Comparison of ENCODE assay signal across 8 cellular contexts in the genomic region with DNA sequence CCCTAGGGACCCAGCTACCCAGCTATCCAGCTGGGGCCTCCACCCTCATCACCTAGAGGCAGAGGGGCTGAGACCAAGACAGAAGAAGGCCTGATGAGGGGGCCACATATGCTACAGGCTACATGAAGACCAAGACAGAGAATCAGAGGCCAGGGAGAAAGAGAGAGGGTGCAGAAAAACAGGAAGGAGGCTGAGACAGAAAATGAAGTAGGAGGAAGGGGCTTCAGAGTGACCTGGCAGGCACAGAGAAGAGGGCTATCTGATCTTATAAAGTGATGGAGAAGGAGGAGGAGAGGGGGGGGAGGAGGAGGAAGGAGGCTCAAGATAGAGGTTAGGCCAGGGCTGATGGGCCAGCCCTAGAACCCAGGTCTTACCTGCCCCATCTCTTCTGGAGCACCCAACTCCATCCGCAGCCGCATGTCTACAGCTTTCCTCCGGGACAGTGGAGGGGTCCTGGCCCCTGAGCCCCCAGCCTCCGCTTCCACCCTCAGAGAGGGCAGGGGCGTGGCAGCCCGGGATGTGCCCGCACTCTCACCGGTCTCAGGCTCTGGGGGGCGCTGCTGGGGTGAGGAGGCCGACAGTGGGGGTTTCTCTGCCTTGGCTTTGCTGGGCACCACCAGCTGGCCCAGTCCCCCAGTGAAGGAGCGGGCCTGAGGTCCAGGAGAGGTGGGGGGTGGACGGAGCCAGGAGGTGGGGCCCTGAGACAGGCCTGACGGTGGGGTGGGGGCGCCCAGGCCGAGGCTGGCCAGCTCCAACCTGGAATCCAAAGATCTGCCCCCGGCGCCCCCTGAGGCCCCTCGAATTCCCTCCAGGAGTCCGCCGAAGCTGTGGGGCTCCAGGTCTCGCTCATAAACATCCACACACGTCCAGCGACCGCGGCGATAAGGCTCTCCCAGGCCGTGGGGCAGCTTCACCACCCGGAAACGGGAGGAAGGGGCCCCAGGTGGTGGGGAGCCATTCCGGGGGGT. TPM values are rescaled to one million over a fixed set of nuclear protein-coding genes. Genes with fewer than 3 reads are reported as not detected.
DNase-seq lines count a peak whose midpoint lies in the region; ATAC-seq and TF ChIP-seq lines count a peak whose summit lies in the region.

No MANE protein-coding gene starts in this region.

- H3K4me3 ChIP-seq in heart right ventricle, result peak overlapping the region; percentile 44 to 100 (median 98)

- no peak for TF ChIP-seq POLR2A in GM18505 (IDR thresholded peaks at IDR 0.05; ENCODE audit: borderline replicate concordance, extremely low read depth, insufficient read depth, insufficient read length)

- WGBS in heart right ventricle, 2 donors, result 14 to 15% methylated on average over 30 of the region's 30 CpGs

- no peaks in the 10 kb centered on the region for H3K27me3 ChIP-seq in heart right ventricle

- intact Hi-C loops in heart right ventricle (cut with DNase I), result loop anchor here in 6 of 10 donors (5.0 to 10.0 kb wide), 7 partner anchors 60 to 388 kb away; a partner anchor contains a TSS
- intact Hi-C loops in Right ventricle myocardium superior (cut with DNase I), result no loop called here

- peaks cover 13 to 68% (median 62%) of the 10 kb centered on the region in 9 donors for H3K4me1 ChIP-seq in heart right ventricle

- DNase-seq in heart right ventricle, result peak in 1 of 2 donors; percentile 50
- no peak for DNase-seq in Right ventricle myocardium superior
- DNase-seq in activated effector memory CD4-positive, alpha-beta T cell treated with Interleukin-2 at 50 U/mL for 16 hours, result peak; percentile 17
- DNase-seq in hepatic stellate cell (ENCODE audit: low spot score), result peak; percentile 61
- peak; percentile 50 for DNase-seq in stimulated activated CD4-positive, alpha-beta T cell treated with anti-CD3 and anti-CD28 coated beads, Interleukin-1b, Interleukin-23, amount 100 ng/mL, for 48 hours
- DNase-seq in NCI-H2196 treated with DMSO at 0.1 percent for 48 hours (lab: John Stamatoyannopoulos, UW; ENCODE audit: unreplicated experiment), result no peak

- H3K9me3 ChIP-seq in heart right ventricle, result no peaks in the 10 kb centered on the region

- TF ChIP-seq CTCF in heart right ventricle (IDR thresholded peaks at IDR 0.05), result peak in 6 of 9 donors; percentile 9 to 43 (median 34)

- ATAC-seq in heart right ventricle, result peak in 5 of 8 donors; percentile 15 to 30 (median 15)
- no peak for ATAC-seq in Right ventricle myocardium superior (ENCODE audit: poor library complexity)
- ATAC-seq in GM18505 (IDR thresholded peaks at IDR 0.05; ENCODE audit: unreplicated experiment), result no peak
- ATAC-seq in GM18502 (IDR thresholded peaks at IDR 0.05; ENCODE audit: poor library complexity, unreplicated experiment), result no peak

- H3K27ac ChIP-seq in heart right ventricle, result peak overlapping the region; percentile 66 to 100 (median 84)

- peaks cover 0 to 51% (median 6%) of the 10 kb centered on the region in 9 donors for H3K36me3 ChIP-seq in heart right ventricle

RNA-seq across cellular contexts. Expression of a gene that starts 1.8 kb away (rescaled TPM):
- total RNA-seq in heart right ventricle, result 10 to 100 TPM; 36.0 to 72.3 (median 46.7) TPM
- polyA plus RNA-seq in heart right ventricle, result 10 to 100 TPM; 46.0 to 53.7 TPM
- total RNA-seq in Right ventricle myocardium superior, result 47.4 TPM

RNA-seq across cellular contexts. Expression of a gene that starts 6.5 kb away (rescaled TPM):
- total RNA-seq in heart right ventricle (under 1 TPM; 0.10 to 0.86 (median 0.30) TPM), Right ventricle myocardium superior (0.16 TPM)
- polyA plus RNA-seq in heart right ventricle, result under 1 TPM; 0.30 to 0.59 TPM

RNA-seq across cellular contexts. Expression of a gene that starts 13.1 kb away (rescaled TPM):
- total RNA-seq in heart right ventricle, result 1 to 10 TPM in 2 of 10 donors, under 1 TPM in 4, not detected in 4; 0.28 to 1.1 (median 0.54) TPM
- polyA plus RNA-seq in heart right ventricle, result 1 to 10 TPM in 1 of 2 donors, under 1 TPM in 1; 0.93 to 1.3 TPM
- total RNA-seq in Right ventricle myocardium superior, result 0.81 TPM

RNA-seq across cellular contexts. Expression of a gene that starts 40.9 kb away (rescaled TPM):
- 10 to 100 TPM in 7 of 10 donors, 1 to 10 TPM in 3; 7.5 to 18.2 (median 11.3) TPM for total RNA-seq in heart right ventricle
- 10 to 100 TPM; 30.3 to 60.4 TPM for polyA plus RNA-seq in heart right ventricle
- total RNA-seq in Right ventricle myocardium superior, result 10.9 TPM

RNA-seq across cellular contexts. Expression of a gene that starts 47.6 kb away (rescaled TPM):
- total RNA-seq in heart right ventricle, result 10 to 100 TPM; 17.2 to 27.7 (median 23.0) TPM
- 10 to 100 TPM; 15.1 to 18.7 TPM for polyA plus RNA-seq in heart right ventricle
- total RNA-seq in Right ventricle myocardium superior, result 22.2 TPM

Comparison
In these comparisons a context has a peak if more than half of its experiments do, and no peak if none do; other contexts are left out.
1. ATAC-seq: peak in heart right ventricle (5 of 8); none in Right ventricle myocardium superior (single experiment), GM18505 (single experiment) and GM18502 (single experiment).
2. DNase-seq: peak in activated effector memory CD4-positive, alpha-beta T cell treated with Interleukin-2 at 50 U/mL for 16 hours (single experiment), hepatic stellate cell (single experiment) and stimulated activated CD4-positive, alpha-beta T cell treated with anti-CD3 and anti-CD28 coated beads, Interleukin-1b, Interleukin-23, amount 100 ng/mL, for 48 hours (single experiment); none in Right ventricle myocardium superior (single experiment) and NCI-H2196 treated with DMSO at 0.1 percent for 48 hours (single experiment).